Comparison of ENCODE assay signal across 8 cellular contexts in the genomic region with DNA sequence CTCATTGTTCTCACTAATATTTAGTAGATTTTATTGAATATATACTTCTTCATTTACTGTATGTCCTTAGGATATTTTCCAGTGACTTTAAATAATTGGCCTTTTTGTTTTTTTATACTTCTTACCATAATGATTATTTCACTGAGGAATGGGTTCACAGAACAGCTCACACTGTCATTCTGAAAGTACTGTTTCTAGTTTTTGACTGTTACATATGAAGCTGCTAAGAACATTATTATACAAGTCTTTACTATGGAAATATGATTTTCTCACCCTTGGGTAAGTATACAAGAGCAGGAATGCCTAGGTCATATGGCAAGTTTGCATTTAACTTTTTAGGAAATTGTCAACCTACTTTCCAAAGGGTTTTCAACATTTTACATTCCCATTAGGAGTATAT.
"Had no signal": no experiment of that assay in that cellular context is flagged by ENCODE, and none has a peak within 500 bp of the region (broad histone marks: within the 10 kb centered on the region; RNA-seq: fewer than 3 reads in every experiment).

No MANE protein-coding gene starts in this region.

- ATAC-seq: GM23338, HCT116 had no signal

- DNase-seq: GM23248, GOT3, H7, H9, HCEC 1CT, HFFc6 had no signal
